In the genomic region with DNA sequence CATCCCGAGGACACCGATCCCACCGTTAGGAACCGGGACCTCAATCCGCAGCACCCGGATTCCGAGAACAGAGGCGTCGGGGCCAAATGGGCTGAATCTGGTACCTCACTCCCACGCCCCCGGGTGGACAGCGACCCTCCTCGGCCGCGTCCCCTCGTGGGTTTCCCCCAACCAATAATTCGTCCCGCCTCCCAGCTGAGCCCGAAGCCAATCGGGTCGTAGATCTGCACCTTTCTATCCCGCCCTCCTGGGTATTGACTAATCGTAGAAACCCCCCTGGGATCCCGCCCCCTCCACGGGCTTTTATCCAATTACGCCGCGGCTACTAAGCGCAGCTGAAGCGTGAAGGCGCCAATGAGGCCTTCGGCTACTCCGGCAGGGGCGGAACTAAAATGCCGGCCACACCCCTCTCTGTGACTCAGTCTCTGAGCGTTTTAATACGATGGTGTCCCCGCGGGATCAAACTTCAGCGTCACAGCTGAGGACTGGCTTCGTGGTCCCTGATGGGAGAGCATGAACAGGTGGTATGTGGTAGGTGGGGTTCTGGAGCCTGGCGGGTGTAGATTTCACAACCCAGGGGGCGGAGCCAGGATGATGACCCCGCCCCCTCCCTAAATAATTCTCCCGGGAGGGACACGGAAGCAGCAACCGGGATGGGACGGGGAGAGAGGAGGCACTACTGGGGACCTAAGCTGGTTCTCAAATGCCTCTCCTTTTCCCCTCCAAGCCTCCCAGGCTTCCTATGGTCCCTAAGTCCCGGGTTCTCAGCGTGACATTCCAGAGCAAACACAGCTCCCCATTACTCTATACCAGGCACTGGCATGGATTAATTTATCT, we compare ENCODE assay signal across 8 cellular contexts. TPM values are rescaled to one million over a fixed set of nuclear protein-coding genes. Genes with fewer than 3 reads are reported as not detected.
DNase-seq lines count a peak whose midpoint lies in the region; ATAC-seq, FAIRE-seq and TF ChIP-seq lines count a peak whose summit lies in the region.

A gene with protein sequence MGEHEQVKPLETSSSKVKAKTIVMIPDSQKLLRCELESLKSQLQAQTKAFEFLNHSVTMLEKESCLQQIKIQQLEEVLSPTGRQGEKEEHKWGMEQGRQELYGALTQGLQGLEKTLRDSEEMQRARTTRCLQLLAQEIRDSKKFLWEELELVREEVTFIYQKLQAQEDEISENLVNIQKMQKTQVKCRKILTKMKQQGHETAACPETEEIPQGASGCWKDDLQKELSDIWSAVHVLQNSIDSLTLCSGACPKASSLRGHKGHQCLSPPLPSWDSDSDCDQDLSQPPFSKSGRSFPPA (plus strand): TSS at position 416 of the 837 bp plus-strand sequence. CDS start 88 bp downstream, at position 504.
A gene (minus strand): TSS at position 165 of the 837 bp plus-strand sequence. CDS start 649 bp downstream, outside the sequence.

- H3K9me3 ChIP-seq in heart right ventricle = peaks cover 0 to 12% (median 0%) of the 10 kb centered on the region in 11 donors
- H3K9me3 ChIP-seq in upper lobe of left lung = peaks cover 0 to 5% (median 1%) of the 10 kb centered on the region in 4 donors

- peak; percentile 95 for DNase-seq in GM12892 (ENCODE audit: insufficient read length)
- DNase-seq in NCI-H146 (lab: John Stamatoyannopoulos, UW) = peak; percentile 100
- peak; percentile 98 for DNase-seq in amniotic epithelial cell (ENCODE audit: low read depth)
- peak; percentile 97 to 99 for DNase-seq in heart right ventricle
- peak; percentile 97 to 100 (median 99) for DNase-seq in posterior cingulate gyrus
- DNase-seq in upper lobe of left lung = peak; percentile 87 to 98

- H3K27me3 ChIP-seq in heart right ventricle = no peaks in the 10 kb centered on the region
- no peaks in the 10 kb centered on the region for H3K27me3 ChIP-seq in upper lobe of left lung

- 0% methylated on average over 50 of the region's 50 CpGs for WGBS in heart right ventricle, 2 donors
- WGBS in upper lobe of left lung, 2 donors = 0 to 1% methylated on average over 6 to 47 of the region's 50 CpGs

- FAIRE-seq in GM12892 (lab: Jason Lieb, UNC) = peak; percentile 99

- intact Hi-C loops in T-helper 1 cell treated with Interleukin-12 subunit alpha and Interleukin-12 subunit beta and Interleukin-4 antibody, amounts not matched to agents 30 ng/mL and 1 ng/mL, for 36 hours (cut with micrococcal nuclease) = loop anchor here (1.0 to 2.0 kb wide), 12 partner anchors 8 to 475 kb away; a partner anchor contains a TSS
- intact Hi-C loops in heart right ventricle (cut with DNase I) (loop anchor here in 2 of 10 donors (1.0 to 10.0 kb wide), 3 partner anchors 28 to 212 kb away; a partner anchor contains a TSS), posterior cingulate gyrus (cut with DNase I) (no loop called here)

- peak within 1 kb of the TSS; percentile 27 to 90 (median 82) for H3K27ac ChIP-seq in heart right ventricle
- H3K27ac ChIP-seq in upper lobe of left lung = peak within 1 kb of the TSS; percentile 80 to 91 (median 90)

- TF ChIP-seq POLR2A in GM12892 (IDR thresholded peaks at IDR 0.05; ENCODE audit: low read depth, low read length) = peak; percentile 62; the same call in 1 of the 2 replicates
- TF ChIP-seq POLR2A in upper lobe of left lung (IDR thresholded peaks at IDR 0.05) = peak in 3 of 4 donors; percentile 46 to 84 (median 65)

- TF ChIP-seq CTCF in heart right ventricle (IDR thresholded peaks at IDR 0.05) (peak in 4 of 9 donors; percentile 11 to 38 (median 36)), upper lobe of left lung (IDR thresholded peaks at IDR 0.05) (peak in 2 of 6 experiments; percentile 6 to 7)

- TF ChIP-seq EP300 in upper lobe of left lung (IDR thresholded peaks at IDR 0.05) = peak in 1 of 4 donors; percentile 83

- H3K4me1 ChIP-seq in heart right ventricle = peaks cover 6 to 32% (median 25%) of the 10 kb centered on the region in 9 donors
- H3K4me1 ChIP-seq in upper lobe of left lung = peaks cover 23 to 33% (median 27%) of the 10 kb centered on the region in 4 donors

- H3K36me3 ChIP-seq in heart right ventricle (peaks cover 0 to 22% (median 5%) of the 10 kb centered on the region in 9 donors), upper lobe of left lung (peaks cover 0 to 4% (median 2%) of the 10 kb centered on the region in 4 donors)

- H3K4me3 ChIP-seq in heart right ventricle = peak within 1 kb of the TSS; percentile 44 to 92 (median 68)
- H3K4me3 ChIP-seq in upper lobe of left lung = peak within 1 kb of the TSS; percentile 67 to 83 (median 76)

- ATAC-seq in HG02852 (IDR thresholded peaks at IDR 0.05; ENCODE audit: unreplicated experiment) (peak; percentile 95), heart right ventricle (peak; percentile 94 to 97 (median 97)), upper lobe of left lung (ENCODE audit: low FRiP score in 2 of 2) (peak; percentile 97)

RNA-seq across cellular contexts. Expression of the first gene that starts in this region (rescaled TPM):
- polyA plus RNA-seq in GM12892 (2012; ENCODE audit: missing spikeins) = 21.6 TPM
- 18.2 and 22.5 TPM in 2 replicates for total RNA-seq in T-helper 1 cell treated with Interleukin-12 subunit alpha and Interleukin-12 subunit beta and Interleukin-4 antibody, amounts not matched to agents 30 ng/mL and 1 ng/mL, for 36 hours
- total RNA-seq in heart right ventricle = 10 to 100 TPM; 13.4 to 25.5 (median 19.7) TPM
- polyA plus RNA-seq in heart right ventricle = 10 to 100 TPM; 13.0 to 79.9 TPM
- total RNA-seq in upper lobe of left lung = 100 to 1,000 TPM in 1 of 6 donors, 10 to 100 TPM in 5; 17.5 to 176 (median 33.3) TPM

RNA-seq across cellular contexts. Expression of the second gene that starts in this region (rescaled TPM):
- 53.2 TPM for polyA plus RNA-seq in GM12892 (2012; ENCODE audit: missing spikeins)
- 38.6 and 41.9 TPM in 2 replicates for total RNA-seq in T-helper 1 cell treated with Interleukin-12 subunit alpha and Interleukin-12 subunit beta and Interleukin-4 antibody, amounts not matched to agents 30 ng/mL and 1 ng/mL, for 36 hours
- total RNA-seq in heart right ventricle = 100 to 1,000 TPM in 2 of 10 donors, 10 to 100 TPM in 8; 65.1 to 114 (median 83.8) TPM
- 100 to 1,000 TPM in 1 of 2 donors, 10 to 100 TPM in 1; 89.4 to 184 TPM for polyA plus RNA-seq in heart right ventricle
- total RNA-seq in upper lobe of left lung = 100 to 1,000 TPM in 3 of 6 donors, 10 to 100 TPM in 3; 85.9 to 260 (median 132) TPM

Comparison
In these comparisons a context has a peak if more than half of its experiments do, and no peak if none do; other contexts are left out.
1. Peak in every context shown above with its lines: DNase-seq, ATAC-seq, H3K4me3 ChIP-seq and H3K27ac ChIP-seq.